Comparison of ENCODE assay signal across 1 cellular context in the genomic region with DNA sequence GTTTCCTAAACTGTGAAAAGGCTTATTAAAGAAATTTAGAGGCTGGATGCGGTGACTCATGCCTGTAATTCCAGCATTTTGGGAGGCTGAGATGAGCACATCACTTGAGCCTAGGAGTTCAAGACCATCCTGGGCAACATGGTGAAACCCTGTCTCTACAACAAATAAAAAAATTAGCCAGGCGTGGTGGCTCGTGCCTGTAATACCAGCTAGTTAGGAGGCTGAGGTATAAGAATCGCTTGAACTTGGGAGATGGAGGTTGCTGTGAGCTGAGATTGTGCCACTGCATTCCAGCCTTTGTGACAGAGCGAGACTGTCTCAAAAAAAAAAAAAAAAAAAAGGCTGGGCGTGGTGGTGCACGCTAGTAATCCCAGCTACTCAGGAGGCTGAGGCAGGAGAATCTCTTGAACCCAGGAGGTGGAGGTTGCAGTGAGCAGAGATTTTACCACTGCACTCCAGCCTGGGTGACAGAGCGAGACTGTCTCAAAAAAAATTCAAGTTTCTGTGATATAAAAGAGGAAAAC.
TF ChIP-seq lines count a peak whose summit lies in the region.

No MANE protein-coding gene starts in this region.

TF ChIP-seq in K562, 482 proteins besides CTCF, POLR2A, EP300 and RAD21:
- TF ChIP-seq KDM1A (IDR thresholded peaks at IDR 0.05) (peak; percentile 7 to 18; a peak in 1 of 4 replicates), ZNF384 (IDR thresholded peaks at IDR 0.05; ENCODE audit: low read depth, low read length) (peak; percentile 71)
TF ChIP-seq in K562: peak in this region for 2; not testable (repeated sequence) for 480.
